ENCODE assay signal across 1 cellular context in genomic region chr1:93768380-93768863, GRCh38.
TF ChIP-seq lines count a peak whose summit lies in the region.

No MANE protein-coding gene starts in this region.

TF ChIP-seq in WTC11, 78 proteins besides CTCF, POLR2A, EP300 and RAD21 (continued from another document):
- TF ChIP-seq STAT6 (CRISPR knock-in tag; conservative IDR thresholded peaks at IDR 0.05; ENCODE audit: low read depth) (no peak), E2F4 (CRISPR knock-in tag; IDR thresholded peaks at IDR 0.05; ENCODE audit: borderline replicate concordance, low read depth) (no peak), ZNF281 (CRISPR knock-in tag; IDR thresholded peaks at IDR 0.05) (no peak), TP53 (CRISPR knock-in tag; IDR thresholded peaks at IDR 0.05) (no peak)
